Comparison of ENCODE assay signal across 26 cellular contexts in the genomic region with DNA sequence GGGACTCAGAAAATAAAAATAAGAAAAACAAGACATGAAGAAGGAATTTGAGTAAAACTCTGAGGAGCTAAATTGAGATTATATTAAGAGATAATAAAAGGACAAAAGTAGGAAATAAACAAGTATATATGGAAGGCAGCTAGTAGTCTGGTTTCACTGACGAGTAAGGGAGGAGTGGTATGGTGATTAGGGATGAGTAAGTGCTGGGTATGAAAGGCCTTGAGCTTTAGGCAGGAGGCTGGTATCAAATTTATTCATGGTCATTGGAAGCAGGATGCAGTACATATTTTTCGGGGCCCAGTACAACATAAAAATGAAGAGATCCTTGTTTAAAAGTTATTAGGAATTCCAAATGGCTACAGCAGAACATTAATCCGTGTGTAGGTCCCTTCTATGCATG.
"Had no signal": no experiment of that assay in that cellular context is flagged by ENCODE, and none has a peak within 500 bp of the region (broad histone marks: within the 10 kb centered on the region; RNA-seq: fewer than 3 reads in every experiment).

No MANE protein-coding gene starts in this region.

- H3K4me3 Mint-ChIP-seq: immature natural killer cell; mesothelial cell of epicardium; naive B cell; nephron; neural progenitor cell; stimulated activated effector memory CD8-positive, alpha-beta T cell treated with anti-CD3 and anti-CD28 coated beads, Interleukin-12 subunit alpha, Interleukin-12 subunit beta, amount 100 ng/mL, for 72 hours had no signal

- H3K27me3 Mint-ChIP-seq: naive B cell had no signal

- H3K4me1 Mint-ChIP-seq: immature natural killer cell; mesothelial cell of epicardium; nephron; neural progenitor cell; stimulated activated effector memory CD8-positive, alpha-beta T cell treated with anti-CD3 and anti-CD28 coated beads, Interleukin-12 subunit alpha, Interleukin-12 subunit beta, amount 100 ng/mL, for 72 hours had no signal

- H3K4me3 ChIP-seq: coronary artery, lung, mucosa of descending colon, neural progenitor cell, prostate gland, right atrium auricular region, stomach, thyroid gland, vagina had no signal

- ATAC-seq: esophagus mucosa; left lobe of liver; mucosa of descending colon; sciatic nerve; stimulated activated effector memory CD8-positive, alpha-beta T cell treated with anti-CD3 and anti-CD28 coated beads, Interleukin-12 subunit alpha, Interleukin-12 subunit beta, amount 100 ng/mL, for 72 hours had no signal

- H2AFZ ChIP-seq: neural progenitor cell had no signal

- H3K27ac ChIP-seq: coronary artery, neural progenitor cell, prostate gland, right atrium auricular region, stomach, thyroid gland, vagina had no signal

- H3K4me1 ChIP-seq: neural progenitor cell, prostate gland, right atrium auricular region, stomach, thyroid gland, vagina had no signal

- DNase-seq: dermis blood vessel endothelial cell; effector memory CD4-positive, alpha-beta T cell; hypothalamus; immature natural killer cell; islet precursor cell; mesenchymal stem cell; mucosa of descending colon; naive B cell; stimulated activated CD4-positive, alpha-beta T cell treated with anti-CD3 and anti-CD28 coated beads, Interleukin-2, amount 100 ng/mL, for 24 hours; stimulated activated CD4-positive, alpha-beta T cell treated with anti-CD3 and anti-CD28 coated beads, Interleukin-4, amount 100 ng/mL, for 24 hours; stimulated activated naive CD4-positive, alpha-beta T cell treated with Interleukin-2 at 50 U/mL for 16 hours; stomach; thyroid gland; trophoblast cell had no signal

- H3K4me2 ChIP-seq: neural progenitor cell had no signal

- H3K36me3 ChIP-seq: neural progenitor cell, prostate gland, right atrium auricular region, stomach, thyroid gland, vagina had no signal

- H3K36me3 Mint-ChIP-seq: immature natural killer cell; mesothelial cell of epicardium; naive B cell; stimulated activated effector memory CD8-positive, alpha-beta T cell treated with anti-CD3 and anti-CD28 coated beads, Interleukin-12 subunit alpha, Interleukin-12 subunit beta, amount 100 ng/mL, for 72 hours had no signal

- H3K27me3 ChIP-seq: neural progenitor cell, right atrium auricular region, stomach, thyroid gland, vagina had no signal

- H3K9me3 ChIP-seq: prostate gland, thyroid gland, vagina had no signal

- H3K9ac ChIP-seq: neural progenitor cell had no signal

- H3K27ac Mint-ChIP-seq: immature natural killer cell; mesothelial cell of epicardium; naive B cell; nephron; neural progenitor cell; stimulated activated effector memory CD8-positive, alpha-beta T cell treated with anti-CD3 and anti-CD28 coated beads, Interleukin-12 subunit alpha, Interleukin-12 subunit beta, amount 100 ng/mL, for 72 hours had no signal
